Comparison of ENCODE assay signal across 18 cellular contexts in genomic region chr5:73892806-73893205, GRCh38.
DNase-seq lines count a peak whose midpoint lies in the region; ATAC-seq and TF ChIP-seq lines count a peak whose summit lies in the region.
"Had no signal": no experiment of that assay in that cellular context is flagged by ENCODE, and none has a peak within 500 bp of the region (broad histone marks: within the 10 kb centered on the region; RNA-seq: fewer than 3 reads in every experiment).

No MANE protein-coding gene starts in this region.

- in situ Hi-C loops in astrocyte of the spinal cord (cut with HindIII; ENCODE audit: low sequenced_read_pairs), result no loop called here

- H3K4me1 ChIP-seq in foreskin keratinocyte, result no peaks in the 10 kb centered on the region
- no peaks in the 10 kb centered on the region for H3K4me1 ChIP-seq in mucosa of descending colon (ENCODE audit: low read depth)
- H3K4me1 ChIP-seq: colonic mucosa had no signal

- no peaks in the 10 kb centered on the region for H3K27me3 ChIP-seq in foreskin keratinocyte
- H3K27me3 ChIP-seq: colonic mucosa had no signal

- H3K4me3 ChIP-seq in astrocyte of the spinal cord (ENCODE audit: low read depth, low read length) (no peak overlapping the region), mucosa of descending colon (no peak overlapping the region)
- H3K4me3 ChIP-seq: colonic mucosa, left ventricle myocardium inferior had no signal

- ATAC-seq in foreskin keratinocyte (peak; percentile 32), GM19467 (IDR thresholded peaks at IDR 0.05; ENCODE audit: unreplicated experiment) (no peak), mucosa of descending colon (no peak), left cardiac atrium (no peak)
- ATAC-seq: esophagus mucosa had no signal

- H3K9me3 ChIP-seq in mucosa of descending colon, result no peaks in the 10 kb centered on the region
- H3K9me3 ChIP-seq: colonic mucosa, left ventricle myocardium inferior had no signal

- DNase-seq in AG08395 (ENCODE audit: low spot score), result peak; percentile 87
- peak; percentile 54 for DNase-seq in HS-5 (ENCODE audit: low read depth)
- DNase-seq in astrocyte of the spinal cord (ENCODE audit: low read depth, low spot score), result peak; percentile 96
- DNase-seq in foreskin keratinocyte, result peak; percentile 6 to 25
- no peak for DNase-seq in effector CD4-positive, alpha-beta T cell
- DNase-seq in mucosa of descending colon, result no peak
- DNase-seq in left cardiac atrium, result no peak
- DNase-seq: activated CD4-positive, CD25-positive, alpha-beta regulatory T cell treated with anti-CD3 and anti-CD28 coated beads, Interleukin-2, amount 50 U/mL, for 72 hours; activated CD8-positive, alpha-beta memory T cell treated with anti-CD3 and anti-CD28 coated beads, Interleukin-2, amount 50 U/mL, for 4 hours; AML-193; colonic mucosa; DMS 273 treated with DMSO at 0.1 percent for 48 hours; left ventricle myocardium inferior; NCI-H1092 treated with DMSO at 0.1 percent for 48 hours; NCI-H82; RPMI8226 had no signal

- H3K27ac ChIP-seq in foreskin keratinocyte, result peak overlapping the region; percentile 69
- H3K27ac ChIP-seq: colonic mucosa, left ventricle myocardium inferior had no signal

- no peaks in the 10 kb centered on the region for H3K36me3 ChIP-seq in mucosa of descending colon (ENCODE audit: low read depth)
- H3K36me3 ChIP-seq: colonic mucosa, left ventricle myocardium inferior had no signal

- intact Hi-C loops in mucosa of descending colon (cut with DNase I, micrococcal nuclease), result no loop called here
- intact Hi-C loops in left cardiac atrium (cut with DNase I), result no loop called here

- TF ChIP-seq CTCF in astrocyte of the spinal cord (IDR thresholded peaks at IDR 0.05; ENCODE audit: low read depth, low read length) (no peak), foreskin keratinocyte (conservative IDR thresholded peaks at IDR 0.05) (no peak), mucosa of descending colon (IDR thresholded peaks at IDR 0.05) (no peak)

Comparison
In these comparisons a context has a peak if more than half of its experiments do, and no peak if none do; other contexts are left out.
1. DNase-seq: peak in AG08395 (single experiment), HS-5 (single experiment), astrocyte of the spinal cord (single experiment) and foreskin keratinocyte (2 of 2); none in effector CD4-positive, alpha-beta T cell (single experiment), mucosa of descending colon (0 of 3) and left cardiac atrium (single experiment).